In the genomic region with DNA sequence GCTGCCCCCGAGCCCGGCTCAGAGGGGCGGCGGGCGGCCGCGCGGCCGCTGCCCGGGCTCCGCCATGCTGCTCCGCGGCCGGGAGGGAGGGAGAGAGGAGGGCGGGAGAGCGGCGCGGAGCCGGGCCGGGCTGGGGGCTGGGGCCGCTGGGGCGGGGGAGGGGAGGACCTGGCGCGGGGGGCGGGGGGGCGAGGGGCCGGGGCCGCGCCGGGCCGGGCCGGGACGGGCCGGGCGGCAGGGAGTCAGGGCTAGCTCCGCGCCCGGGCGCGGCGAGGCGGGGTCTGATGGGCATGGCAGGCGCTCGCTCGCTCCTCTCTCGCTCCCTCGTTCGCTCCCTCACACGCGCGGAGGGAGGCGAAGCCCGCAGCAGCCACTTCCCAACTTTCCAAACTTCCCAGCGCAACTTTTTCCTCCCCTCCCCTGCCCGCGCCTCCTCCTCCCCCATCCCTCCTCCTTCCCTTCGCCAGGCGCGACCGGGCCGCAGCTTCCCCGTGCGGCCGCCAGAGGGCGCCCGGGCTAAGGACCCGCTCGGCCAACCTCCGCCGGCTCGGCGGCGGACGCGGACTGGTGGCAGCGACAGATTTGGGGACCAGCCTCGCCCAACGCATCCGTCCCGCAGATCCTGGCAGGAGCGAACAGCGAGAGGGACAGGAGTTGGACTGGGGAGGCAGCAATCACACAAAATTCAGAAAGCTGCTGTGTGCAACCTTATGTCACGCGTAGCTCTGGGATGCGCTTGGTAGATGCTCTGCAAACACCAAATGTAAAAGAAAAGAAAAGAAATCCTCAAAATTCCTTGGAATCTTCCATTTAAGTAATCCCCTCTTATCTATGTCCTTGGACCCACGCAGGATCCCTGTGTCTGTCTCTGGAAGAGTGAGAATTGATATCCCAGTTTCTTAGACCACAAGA, we compare ENCODE assay signal across 8 cellular contexts. TPM values are rescaled to one million over a fixed set of nuclear protein-coding genes. Genes with fewer than 3 reads are reported as not detected.
DNase-seq lines count a peak whose midpoint lies in the region; ATAC-seq and TF ChIP-seq lines count a peak whose summit lies in the region.

A gene (minus strand): TSS at position 97 of the 912 bp plus-strand sequence.

- ATAC-seq in left colon: peak; percentile 91

- DNase-seq in GM10266 (ENCODE audit: extremely low spot score) (peak; percentile 94), HEK293T (ENCODE audit: extremely low spot score) (peak; percentile 91), NCI-H1694 (lab: John Stamatoyannopoulos, UW) (peak; percentile 38), choroid plexus epithelial cell (ENCODE audit: low read depth) (peak; percentile 64), left colon (peak; percentile 48 to 78), OCI-M2 (lab: John Stamatoyannopoulos, UW; ENCODE audit: unreplicated experiment) (no peak)
- DNase-seq in activated CD4-positive, CD25-positive, alpha-beta regulatory T cell treated with anti-CD3 and anti-CD28 coated beads, Interleukin-2, amount 50 U/mL, for 72 hours: peak; percentile 75
- DNase-seq in stimulated activated CD4-positive, alpha-beta T cell treated with anti-CD3 and anti-CD28 coated beads, Interleukin-1b, Interleukin-23, amount 100 ng/mL, for 24 hours (ENCODE audit: low read depth in 4 of 4, low spot score in 1 of 4): peak; percentile 31 to 51 (median 42)

- CTCF ChIA-PET in HEK293T (lab: Yijun Ruan, JAX): interaction anchor here (0.6 to 2.4 kb wide), 10 partner anchors 8 to 108 kb away, joined by 3 to 16 read pairs (median 4); no protein-coding TSS in a partner anchor

- POLR2A ChIA-PET in HEK293T (lab: Yijun Ruan, JAX): interaction anchor here (0.7 kb wide), 1 partner anchor 64 kb away, joined by 3 read pairs; no protein-coding TSS in a partner anchor

- H3K4me3 ChIP-seq in choroid plexus epithelial cell (ENCODE audit: low read depth, low read length): peak within 1 kb of the TSS; percentile 67

- intact Hi-C loops in left colon (cut with DNase I, micrococcal nuclease): loop anchor here in 1 of 2 donors (2.0 kb wide), 1 partner anchor 63 kb away; no protein-coding TSS in a partner anchor

- TF ChIP-seq CTCF in GM10266 (IDR thresholded peaks at IDR 0.05; ENCODE audit: control insufficient read depth, insufficient read depth, low read depth, missing control alignments): peak; percentile 98
- TF ChIP-seq CTCF in choroid plexus epithelial cell (conservative IDR thresholded peaks at IDR 0.05; ENCODE audit: low read depth, low read length): peak; percentile 71

TF ChIP-seq in HEK293T, 16 proteins besides CTCF, POLR2A, EP300 and RAD21:
- no peak for TF ChIP-seq ARNT (IDR thresholded peaks at IDR 0.05)
- peak; percentile 75 for TF ChIP-seq CTBP1 (IDR thresholded peaks at IDR 0.05; ENCODE audit: borderline replicate concordance)
- no peak for TF ChIP-seq HDGF (IDR thresholded peaks at IDR 0.05; ENCODE audit: borderline replicate concordance)

RNA-seq across cellular contexts. Expression of the gene that starts here (rescaled TPM):
- total RNA-seq in left colon: 1 to 10 TPM in 1 of 2 donors, under 1 TPM in 1; 0.70 to 1.0 TPM
